In genomic region chr6:13709698-13710551, GRCh38 we compare ENCODE assay signal across 8 cellular contexts. TPM values are rescaled to one million over a fixed set of nuclear protein-coding genes. Genes with fewer than 3 reads are reported as not detected.
DNase-seq lines count a peak whose midpoint lies in the region; ATAC-seq and TF ChIP-seq lines count a peak whose summit lies in the region.

No MANE protein-coding gene starts in this region.

- peaks cover 0 to 46% (median 28%) of the 10 kb centered on the region in 12 donors for H3K4me1 ChIP-seq in heart left ventricle
- peaks cover 23% of the 10 kb centered on the region for H3K4me1 ChIP-seq in mucosa of descending colon (ENCODE audit: low read depth)

- H3K4me3 ChIP-seq in heart left ventricle = peak overlapping the region; percentile 66 to 96 (median 86)
- H3K4me3 ChIP-seq in choroid plexus epithelial cell (ENCODE audit: low read depth, low read length) = peak overlapping the region; percentile 77
- peak overlapping the region; percentile 73 for H3K4me3 ChIP-seq in mucosa of descending colon

- WGBS in heart left ventricle, 4 donors = 1 to 2% (median 2%) methylated on average over 10 of the region's 10 CpGs

- DNase-seq in heart left ventricle (no peak), Right ventricle myocardium superior (no peak), OCI-M1 (lab: John Stamatoyannopoulos, UW) (peak; percentile 97), choroid plexus epithelial cell (ENCODE audit: low read depth) (peak; percentile 61), mucosa of descending colon (no peak)

- intact Hi-C loops in heart left ventricle (cut with DNase I) = loop anchor here in 9 of 10 donors (2.0 to 10.0 kb wide), 10 partner anchors 52 to 102 kb away; partner anchors contain the start of genes NOL7 (in 5 of the 9) and MCUR1 (in 1 of the 9)
- intact Hi-C loops in Right ventricle myocardium superior (cut with DNase I) = loop anchor here (5.0 kb wide), 1 partner anchor 93 kb away; the partner anchor contains the start of gene NOL7
- intact Hi-C loops in mucosa of descending colon (cut with DNase I, micrococcal nuclease) = no loop called here

- TF ChIP-seq CTCF in heart left ventricle (IDR thresholded peaks at IDR 0.05) = no peak
- TF ChIP-seq CTCF in choroid plexus epithelial cell (conservative IDR thresholded peaks at IDR 0.05; ENCODE audit: low read depth, low read length) = no peak
- TF ChIP-seq CTCF in mucosa of descending colon (IDR thresholded peaks at IDR 0.05) = no peak

- no peaks in the 10 kb centered on the region for H3K27me3 ChIP-seq in heart left ventricle

- ATAC-seq in heart left ventricle (no peak), Right ventricle myocardium superior (ENCODE audit: poor library complexity) (no peak), mucosa of descending colon (no peak), HG03521 (IDR thresholded peaks at IDR 0.05; ENCODE audit: unreplicated experiment) (no peak), GM18511 (IDR thresholded peaks at IDR 0.05; ENCODE audit: unreplicated experiment) (no peak), GM21528 (IDR thresholded peaks at IDR 0.05; ENCODE audit: low FRiP score, unreplicated experiment) (no peak)

- H3K9me3 ChIP-seq in heart left ventricle = no peaks in the 10 kb centered on the region
- no peaks in the 10 kb centered on the region for H3K9me3 ChIP-seq in mucosa of descending colon

- peak overlapping the region; percentile 61 to 99 (median 95) for H3K27ac ChIP-seq in heart left ventricle

- TF ChIP-seq POLR2A in heart left ventricle (IDR thresholded peaks at IDR 0.05) = no peak

- H3K36me3 ChIP-seq in heart left ventricle (no peaks in the 10 kb centered on the region), mucosa of descending colon (ENCODE audit: low read depth) (no peaks in the 10 kb centered on the region)

RNA-seq across cellular contexts. Expression of gene RANBP9, which starts 1.7 kb away (rescaled TPM):
- 10 to 100 TPM; 25.8 to 43.7 (median 35.0) TPM for total RNA-seq in heart left ventricle
- polyA plus RNA-seq in heart left ventricle = 10 to 100 TPM in 1 of 2 donors, 1 to 10 TPM in 1; 9.3 to 25.8 TPM
- total RNA-seq in Right ventricle myocardium superior = 29.9 TPM
- total RNA-seq in mucosa of descending colon = 10 to 100 TPM; 33.4 to 58.4 (median 38.7) TPM

Comparison
In these comparisons a context has a peak if more than half of its experiments do, and no peak if none do; other contexts are left out.
1. DNase-seq: peak in OCI-M1 (single experiment) and choroid plexus epithelial cell (single experiment); none in heart left ventricle (0 of 5), Right ventricle myocardium superior (single experiment) and mucosa of descending colon (0 of 3).
2. intact Hi-C loops: an anchor here in heart left ventricle (2.0 to 10.0 kb wide) and Right ventricle myocardium superior (5.0 kb wide); none called in mucosa of descending colon.
3. Peak in every context shown above with its lines, with median percentiles within 50 percentile points of each other: H3K4me3 ChIP-seq.